19 cellular contexts compared by ENCODE assay signal in the genomic region with DNA sequence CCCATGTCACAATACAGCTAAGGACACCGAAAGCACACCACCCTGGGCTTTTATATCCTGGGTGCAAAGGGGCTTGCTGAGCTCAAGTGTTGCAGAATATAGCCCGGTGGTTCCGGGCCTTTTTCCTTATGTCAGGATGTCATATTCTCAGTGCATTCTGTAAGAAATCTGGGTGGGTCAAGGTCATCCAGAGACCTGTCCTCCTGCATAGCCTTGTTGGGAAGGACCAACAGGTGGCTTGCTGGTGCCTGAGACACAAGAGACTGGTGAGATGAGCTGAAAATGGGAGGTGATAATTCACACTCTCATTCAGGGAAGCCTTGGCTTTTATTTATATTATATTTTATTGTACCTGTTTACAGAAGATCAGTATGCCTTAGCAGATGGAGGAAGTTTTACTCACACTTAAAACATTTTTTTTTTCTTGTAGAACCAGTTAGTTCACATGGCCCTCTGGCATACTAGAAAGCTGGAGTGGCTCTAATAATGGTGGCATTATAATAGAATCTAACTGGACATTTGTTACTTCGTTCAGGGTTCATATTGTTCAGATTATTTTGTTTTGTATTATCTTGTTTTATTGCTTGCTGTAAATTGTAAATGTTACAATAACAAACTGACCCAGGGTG. TPM values are rescaled to one million over a fixed set of nuclear protein-coding genes. Genes with fewer than 3 reads are reported as not detected.
DNase-seq lines count a peak whose midpoint lies in the region; ATAC-seq and TF ChIP-seq lines count a peak whose summit lies in the region.
"Had no signal": no experiment of that assay in that cellular context is flagged by ENCODE, and none has a peak within 500 bp of the region (broad histone marks: within the 10 kb centered on the region; RNA-seq: fewer than 3 reads in every experiment).

No MANE protein-coding gene starts in this region.

- H3K79me2 ChIP-seq in HCT116 (ENCODE audit: insufficient read depth, low read length) = no peaks in the 10 kb centered on the region

- H3K27me3 ChIP-seq in HCT116 (ENCODE audit: insufficient read depth, low read length) (no peaks in the 10 kb centered on the region), sigmoid colon (no peaks in the 10 kb centered on the region)
- H3K27me3 ChIP-seq in CD4-positive, alpha-beta memory T cell (ENCODE audit: insufficient read depth, low read length) = no peaks in the 10 kb centered on the region

- CTCF ChIA-PET in HCT116 (lab: Charles Lee) = interaction anchor here (0.7 kb wide), 1 partner anchor 9 kb away, joined by 3 read pairs; no protein-coding TSS in a partner anchor
- CTCF ChIA-PET in CD4-positive, alpha-beta memory T cell (lab: Charles Lee; ENCODE audit: partially characterized antibody) = interaction anchor here (1.0 to 2.0 kb wide), 3 partner anchors 14 to 77 kb away, joined by 4 to 8 read pairs (median 6); partner anchors contain the start of gene TMEM123

- H3K9me3 Mint-ChIP-seq in CD4-positive, alpha-beta memory T cell = no peaks in the 10 kb centered on the region
- H3K9me3 Mint-ChIP-seq: activated B cell treated with CpG ODN at 0.5 μM for 24 hours had no signal

- H3K4me2 ChIP-seq in HCT116 (ENCODE audit: low read length) = peak overlapping the region; percentile 10; the same call in 1 of the 2 replicates

- POLR2A ChIA-PET in HCT116 (lab: Charles Lee) = no interaction called here
- POLR2A ChIA-PET in CD4-positive, alpha-beta memory T cell (lab: Charles Lee; ENCODE audit: partially characterized antibody) = interaction anchor here (1.3 to 2.8 kb wide), 4 partner anchors 9 to 93 kb away, joined by 3 to 26 read pairs (median 7); partner anchors contain the start of gene TMEM123

- peaks cover 58 to 84% (median 71%) of the 10 kb centered on the region in 4 donors for H3K4me1 Mint-ChIP-seq in CD4-positive, alpha-beta memory T cell

- no peak for TF ChIP-seq EP300 in sigmoid colon (IDR thresholded peaks at IDR 0.05)

- no peaks in the 10 kb centered on the region for H4K20me1 ChIP-seq in HCT116 (ENCODE audit: insufficient read depth)

- H3K27ac ChIP-seq in HCT116 (ENCODE audit: low read depth, low read length) = no peak overlapping the region
- peak overlapping the region in 3 of 4 donors; percentile 50 to 76 (median 62) for H3K27ac ChIP-seq in sigmoid colon
- no peak overlapping the region for H3K27ac ChIP-seq in CD4-positive, alpha-beta memory T cell (ENCODE audit: low read depth, low read length)

- peak overlapping the region in 4 of 8 donors; percentile 5 to 66 (median 48) for H3K4me3 Mint-ChIP-seq in CD4-positive, alpha-beta memory T cell
- H3K4me3 Mint-ChIP-seq: activated B cell treated with CpG ODN at 0.5 μM for 24 hours had no signal

- no peaks in the 10 kb centered on the region for H3K9me2 ChIP-seq in HCT116 (ENCODE audit: insufficient read depth)

- H2AFZ ChIP-seq in HCT116 (ENCODE audit: low read depth, low read length, poor library complexity, severe bottlenecking) = no peak overlapping the region

- H3K9ac ChIP-seq in HCT116 (ENCODE audit: low read length) = no peak overlapping the region

- no peak for TF ChIP-seq CTCF in HCT116 (IDR thresholded peaks at IDR 0.05 in 2 of 3, conservative IDR thresholded peaks at IDR 0.05 in 1 of 3; ENCODE audit: borderline replicate concordance in 1 of 3, insufficient read depth in 1 of 3, low read depth in 2 of 3, low read length in 2 of 3)
- TF ChIP-seq CTCF in sigmoid colon (IDR thresholded peaks at IDR 0.05) = no peak

- TF ChIP-seq POLR2A in HCT116 (IDR thresholded peaks at IDR 0.05; ENCODE audit: borderline replicate concordance, extremely low read depth, insufficient read depth, insufficient read length) = no peak
- no peak for TF ChIP-seq POLR2A in sigmoid colon (IDR thresholded peaks at IDR 0.05)

- no peak for ATAC-seq in HCT116
- ATAC-seq in esophagus mucosa = peak; percentile 84
- no peak for ATAC-seq in GM21526 (IDR thresholded peaks at IDR 0.05; ENCODE audit: low FRiP score, unreplicated experiment)

- H3K4me1 ChIP-seq in HCT116 (ENCODE audit: control insufficient read depth in 1 of 2, insufficient read depth in 2 of 2, low read length in 2 of 2) = peaks cover 2 to 14% of the 10 kb centered on the region in 2 experiments; a peak in 2 of 4 replicates
- H3K4me1 ChIP-seq in sigmoid colon = peaks cover 0 to 36% (median 26%) of the 10 kb centered on the region in 4 donors
- peaks cover 79% of the 10 kb centered on the region for H3K4me1 ChIP-seq in CD4-positive, alpha-beta memory T cell (ENCODE audit: insufficient read depth, low read length)

- no TSS peak for BruUV-seq in HCT116 (replicated peaks; lab: Mats Ljungman, UMichigan)

- no peaks in the 10 kb centered on the region for H3K36me3 ChIP-seq in HCT116 (ENCODE audit: control insufficient read depth in 1 of 2, insufficient read depth in 2 of 2, low read length in 2 of 2)
- no peaks in the 10 kb centered on the region for H3K36me3 ChIP-seq in sigmoid colon
- no peaks in the 10 kb centered on the region for H3K36me3 ChIP-seq in CD4-positive, alpha-beta memory T cell (ENCODE audit: insufficient read depth, low read length)

- H3K27me3 Mint-ChIP-seq in CD4-positive, alpha-beta memory T cell = no peaks in the 10 kb centered on the region
- H3K27me3 Mint-ChIP-seq: activated B cell treated with CpG ODN at 0.5 μM for 24 hours had no signal

- H3K9me3 ChIP-seq in HCT116 (ENCODE audit: control insufficient read depth in 1 of 2, insufficient read depth in 1 of 2, low read depth in 1 of 2, low read length in 2 of 2) (no peaks in the 10 kb centered on the region), sigmoid colon (no peaks in the 10 kb centered on the region)
- no peaks in the 10 kb centered on the region for H3K9me3 ChIP-seq in CD4-positive, alpha-beta memory T cell (ENCODE audit: control insufficient read depth in 1 of 2, low read length in 2 of 2)

- no peaks in the 10 kb centered on the region for H3K36me3 Mint-ChIP-seq in CD4-positive, alpha-beta memory T cell

- H3K4me3 ChIP-seq in HCT116 (replicated peaks in 1 of 2; ENCODE audit: low read depth in 1 of 2, low read length in 2 of 2) (no peak overlapping the region), sigmoid colon (no peak overlapping the region)
- H3K4me3 ChIP-seq in CD4-positive, alpha-beta memory T cell (ENCODE audit: low read length in 2 of 2) = no peak overlapping the region
- H3K4me3 ChIP-seq: skin epidermis had no signal

- 27 to 72% methylated on average over 4 of the region's 4 CpGs for WGBS in sigmoid colon, 2 donors

- intact Hi-C loops in HCT116 (cut with micrococcal nuclease) (no loop called here), sigmoid colon (cut with DNase I) (no loop called here)
- intact Hi-C loops in CD4-positive, alpha-beta memory T cell (cut with micrococcal nuclease) = no loop called here

- DNase-seq in HCT116 (ENCODE audit: low read depth, low spot score) = no peak
- peak; percentile 71 for DNase-seq in NCI-H510A treated with DMSO at 0.1 percent for 48 hours (lab: John Stamatoyannopoulos, UW)
- DNase-seq in sigmoid colon = no peak
- no peak for DNase-seq in activated effector memory CD4-positive, alpha-beta T cell treated with Interleukin-2 at 50 U/mL for 16 hours
- no peak for DNase-seq in A172 (ENCODE audit: low spot score)
- DNase-seq in CD4-positive, alpha-beta memory T cell = no peak
- DNase-seq: activated B cell treated with CpG ODN at 0.5 μM for 24 hours; amniotic stem cell; DND-41; glutamatergic neuron; Kasumi-1; NCI-H1694; NCI-H69; nucleus accumbens; stimulated activated naive CD4-positive, alpha-beta T cell treated with Interleukin-2 at 50 U/mL for 16 hours; T-helper 1 cell had no signal

- TF ChIP-seq RAD21 in HCT116 (IDR thresholded peaks at IDR 0.05; ENCODE audit: low read depth) = no peak

- peak overlapping the region in 1 of 7 donors; percentile 33 for H3K27ac Mint-ChIP-seq in CD4-positive, alpha-beta memory T cell
- H3K27ac Mint-ChIP-seq: activated B cell treated with CpG ODN at 0.5 μM for 24 hours had no signal

- RAD21 ChIA-PET in HCT116 (lab: Charles Lee; ENCODE audit: low non-redundant PET in 1 of 2, low total read pairs in 2 of 2, uncharacterized antibody in 2 of 2, unreplicated experiment in 2 of 2) = no interaction called here

TF ChIP-seq in HCT116, 20 proteins besides CTCF, POLR2A, EP300 and RAD21:
- TF ChIP-seq JUND (IDR thresholded peaks at IDR 0.05) (no peak), CBX3 (IDR thresholded peaks at IDR 0.05; ENCODE audit: low read depth) (0 out of 2 replicates have a peak, but pooled peaks have one; percentile 20)

RNA-seq across cellular contexts. Expression of gene TMEM123, which starts 14.6 kb away (rescaled TPM):
- 217 TPM for total RNA-seq in HCT116 (2021; ENCODE audit: unreplicated experiment)
- polyA plus RNA-seq in HCT116 (2012) = 189 and 220 TPM in 2 replicates
- total RNA-seq in esophagus mucosa = 131 TPM
- total RNA-seq in sigmoid colon = 100 to 1,000 TPM; 140 to 232 (median 203) TPM
- 10 to 100 TPM; 37.2 to 78.3 (median 44.4) TPM for polyA plus RNA-seq in sigmoid colon
- total RNA-seq in A172 (2014; rRNA removed; shearing (Covaris generic)) = 93.3 and 123 TPM in 2 replicates
- total RNA-seq in CD4-positive, alpha-beta memory T cell = 100 to 1,000 TPM; 383 to 397 TPM
- 100 to 1,000 TPM; 752 to 839 TPM for polyA plus RNA-seq in CD4-positive, alpha-beta memory T cell

Comparison
In these comparisons a context has a peak if more than half of its experiments do, and no peak if none do; other contexts are left out.
1. H3K27ac ChIP-seq: peak in sigmoid colon (3 of 4); none in HCT116 (single experiment) and CD4-positive, alpha-beta memory T cell (single experiment).